In genomic region chr4:185215261-185215660, GRCh38 we compare ENCODE assay signal across 21 cellular contexts. TPM values are rescaled to one million over a fixed set of nuclear protein-coding genes. Genes with fewer than 3 reads are reported as not detected.
DNase-seq lines count a peak whose midpoint lies in the region; ATAC-seq and TF ChIP-seq lines count a peak whose summit lies in the region.
"Had no signal": no experiment of that assay in that cellular context is flagged by ENCODE, and none has a peak within 500 bp of the region (broad histone marks: within the 10 kb centered on the region; RNA-seq: fewer than 3 reads in every experiment).

No MANE protein-coding gene starts in this region.

- H3K4me3 Mint-ChIP-seq in IgD-negative memory B cell (peak overlapping the region in 2 of 4 donors; percentile 17 to 53), chondrocyte (ENCODE audit: unreplicated experiment) (no peak overlapping the region)
- H3K4me3 Mint-ChIP-seq in stimulated activated memory B cell treated with anti-CD40 and anti-IgM and Interleukin-4, amounts not matched to agents 10 μg/mL and 1 μg/mL and 100 μg/mL, for 72 hours: no peak overlapping the region
- H3K4me3 Mint-ChIP-seq: activated naive CD4-positive, alpha-beta T cell treated with anti-CD3 and anti-CD28 coated beads, Interleukin-2, amount 10 ng/mL, durations not matched to agents 7 days and 5 days; natural killer cell had no signal

- H3K27ac Mint-ChIP-seq in IgD-negative memory B cell (peak overlapping the region in 2 of 3 donors; percentile 71 to 93), chondrocyte (ENCODE audit: unreplicated experiment) (peak overlapping the region; percentile 74)
- H3K27ac Mint-ChIP-seq in stimulated activated memory B cell treated with anti-CD40 and anti-IgM and Interleukin-4, amounts not matched to agents 10 μg/mL and 1 μg/mL and 100 μg/mL, for 72 hours: peak overlapping the region; percentile 81
- H3K27ac Mint-ChIP-seq: activated naive CD4-positive, alpha-beta T cell treated with anti-CD3 and anti-CD28 coated beads, Interleukin-2, amount 10 ng/mL, durations not matched to agents 7 days and 5 days; natural killer cell had no signal

- DNase-seq in chondrocyte (ENCODE audit: low spot score) (no peak), DMS53 (lab: John Stamatoyannopoulos, UW) (no peak), HT-29 (ENCODE audit: low spot score) (no peak)
- no peak for DNase-seq in activated CD8-positive, alpha-beta memory T cell treated with anti-CD3 and anti-CD28 coated beads for 24 hours
- DNase-seq: activated naive CD4-positive, alpha-beta T cell treated with anti-CD3 and anti-CD28 coated beads, Interleukin-2, amount 10 ng/mL, durations not matched to agents 7 days and 5 days; activated T-cell treated with anti-CD3 and anti-CD28 coated beads, Interleukin-2, amount 50 U/mL, for 72 hours; anterior cingulate cortex; effector CD4-positive, alpha-beta T cell; GF-D8; GOT3; left cardiac atrium; natural killer cell; NCI-H1105; pancreas; stimulated activated CD4-positive, alpha-beta T cell treated with anti-CD3 and anti-CD28 coated beads, Interleukin-15, amount 100 ng/mL, for 24 hours; T-helper 9 cell had no signal

- H3K36me3 ChIP-seq in DOHH2 (ENCODE audit: control insufficient read depth, low read length): peaks cover 24% of the 10 kb centered on the region
- H3K36me3 ChIP-seq: pancreas, suprapubic skin had no signal

- H3K4me1 ChIP-seq in DOHH2 (ENCODE audit: control insufficient read depth, low read length): peaks cover 86% of the 10 kb centered on the region

- no peaks in the 10 kb centered on the region for H3K9me3 ChIP-seq in DOHH2 (ENCODE audit: control insufficient read depth, insufficient read depth, low read length)
- H3K9me3 ChIP-seq: pancreas, suprapubic skin had no signal

- H3K9me2 ChIP-seq in DOHH2 (replicated peaks; ENCODE audit: control insufficient read depth, low read length): no peaks in the 10 kb centered on the region

- ATAC-seq in stimulated activated memory B cell treated with anti-CD40 and anti-IgM and Interleukin-4, amounts not matched to agents 10 μg/mL and 1 μg/mL and 100 μg/mL, for 72 hours: no peak
- ATAC-seq: natural killer cell, pancreas, sciatic nerve had no signal

- H3K4me1 Mint-ChIP-seq in IgD-negative memory B cell: peaks cover 63 to 70% (median 65%) of the 10 kb centered on the region in 3 donors
- H3K4me1 Mint-ChIP-seq in chondrocyte (ENCODE audit: low read depth): peaks cover 67% of the 10 kb centered on the region
- H3K4me1 Mint-ChIP-seq in stimulated activated memory B cell treated with anti-CD40 and anti-IgM and Interleukin-4, amounts not matched to agents 10 μg/mL and 1 μg/mL and 100 μg/mL, for 72 hours: peaks cover 84% of the 10 kb centered on the region

- no peaks in the 10 kb centered on the region for H3K27me3 ChIP-seq in DOHH2 (ENCODE audit: control insufficient read depth, low read length)
- H3K27me3 ChIP-seq: pancreas, suprapubic skin had no signal

- peaks cover 25% of the 10 kb centered on the region for H3F3A ChIP-seq in DOHH2 (ENCODE audit: control insufficient read depth, insufficient read depth)

- no peaks in the 10 kb centered on the region for H3K27me3 Mint-ChIP-seq in IgD-negative memory B cell
- no peaks in the 10 kb centered on the region for H3K27me3 Mint-ChIP-seq in chondrocyte (ENCODE audit: low read depth)
- H3K27me3 Mint-ChIP-seq in stimulated activated memory B cell treated with anti-CD40 and anti-IgM and Interleukin-4, amounts not matched to agents 10 μg/mL and 1 μg/mL and 100 μg/mL, for 72 hours: no peaks in the 10 kb centered on the region

- H3K4me2 ChIP-seq in DOHH2 (ENCODE audit: low read length): peak overlapping the region; percentile 72

- H3K9me3 Mint-ChIP-seq in IgD-negative memory B cell (no peaks in the 10 kb centered on the region), chondrocyte (ENCODE audit: low read depth) (no peaks in the 10 kb centered on the region)
- H3K9me3 Mint-ChIP-seq in stimulated activated memory B cell treated with anti-CD40 and anti-IgM and Interleukin-4, amounts not matched to agents 10 μg/mL and 1 μg/mL and 100 μg/mL, for 72 hours: no peaks in the 10 kb centered on the region
- H3K9me3 Mint-ChIP-seq: activated naive CD4-positive, alpha-beta T cell treated with anti-CD3 and anti-CD28 coated beads, Interleukin-2, amount 10 ng/mL, durations not matched to agents 7 days and 5 days; activated T-cell treated with anti-CD3 and anti-CD28 coated beads, Interleukin-2, amount 50 U/mL, for 72 hours; natural killer cell had no signal

- H3K79me2 ChIP-seq in DOHH2 (ENCODE audit: control insufficient read depth, low read length): peaks cover 99% of the 10 kb centered on the region

- H3K27ac ChIP-seq in DOHH2 (ENCODE audit: low read depth, low read length): peak overlapping the region; percentile 58
- H3K27ac ChIP-seq: pancreas, suprapubic skin had no signal

- H3K4me3 ChIP-seq in DOHH2 (ENCODE audit: low read length): peak overlapping the region; percentile 54
- H3K4me3 ChIP-seq: pancreas, suprapubic skin had no signal

- H3K36me3 Mint-ChIP-seq in IgD-negative memory B cell (peaks cover 3% of the 10 kb centered on the region), chondrocyte (ENCODE audit: low read depth) (no peaks in the 10 kb centered on the region)
- H3K36me3 Mint-ChIP-seq in stimulated activated memory B cell treated with anti-CD40 and anti-IgM and Interleukin-4, amounts not matched to agents 10 μg/mL and 1 μg/mL and 100 μg/mL, for 72 hours: no peaks in the 10 kb centered on the region
- H3K36me3 Mint-ChIP-seq: natural killer cell had no signal

- no peak for TF ChIP-seq CTCF in DOHH2 (IDR thresholded peaks at IDR 0.05; ENCODE audit: low read depth, low read length, poor library complexity, severe bottlenecking)
- TF ChIP-seq CTCF in chondrocyte (IDR thresholded peaks at IDR 0.05): no peak

- no peaks in the 10 kb centered on the region for H4K20me1 ChIP-seq in DOHH2 (ENCODE audit: control insufficient read depth, insufficient read depth, low read depth, low read length)

RNA-seq across cellular contexts. Expression of gene SNX25, which starts 5.9 kb away (rescaled TPM):
- polyA plus RNA-seq in IgD-negative memory B cell: 24.4 TPM
- total RNA-seq in chondrocyte: 53.5 to 57.5 TPM (median 53.6 TPM) in 3 replicates
- total RNA-seq in HT-29 (2014; rRNA removed; shearing (Covaris generic)): 3.3 and 4.8 TPM in 2 replicates

RNA-seq across cellular contexts. Expression of gene CFAP97, which starts 11.5 kb away (rescaled TPM):
- 66.3 TPM for polyA plus RNA-seq in IgD-negative memory B cell
- 48.5 to 53.1 TPM (median 50.1 TPM) in 3 replicates for total RNA-seq in chondrocyte
- 7.1 and 8.0 TPM in 2 replicates for total RNA-seq in HT-29 (2014; rRNA removed; shearing (Covaris generic))
